In the genomic region with DNA sequence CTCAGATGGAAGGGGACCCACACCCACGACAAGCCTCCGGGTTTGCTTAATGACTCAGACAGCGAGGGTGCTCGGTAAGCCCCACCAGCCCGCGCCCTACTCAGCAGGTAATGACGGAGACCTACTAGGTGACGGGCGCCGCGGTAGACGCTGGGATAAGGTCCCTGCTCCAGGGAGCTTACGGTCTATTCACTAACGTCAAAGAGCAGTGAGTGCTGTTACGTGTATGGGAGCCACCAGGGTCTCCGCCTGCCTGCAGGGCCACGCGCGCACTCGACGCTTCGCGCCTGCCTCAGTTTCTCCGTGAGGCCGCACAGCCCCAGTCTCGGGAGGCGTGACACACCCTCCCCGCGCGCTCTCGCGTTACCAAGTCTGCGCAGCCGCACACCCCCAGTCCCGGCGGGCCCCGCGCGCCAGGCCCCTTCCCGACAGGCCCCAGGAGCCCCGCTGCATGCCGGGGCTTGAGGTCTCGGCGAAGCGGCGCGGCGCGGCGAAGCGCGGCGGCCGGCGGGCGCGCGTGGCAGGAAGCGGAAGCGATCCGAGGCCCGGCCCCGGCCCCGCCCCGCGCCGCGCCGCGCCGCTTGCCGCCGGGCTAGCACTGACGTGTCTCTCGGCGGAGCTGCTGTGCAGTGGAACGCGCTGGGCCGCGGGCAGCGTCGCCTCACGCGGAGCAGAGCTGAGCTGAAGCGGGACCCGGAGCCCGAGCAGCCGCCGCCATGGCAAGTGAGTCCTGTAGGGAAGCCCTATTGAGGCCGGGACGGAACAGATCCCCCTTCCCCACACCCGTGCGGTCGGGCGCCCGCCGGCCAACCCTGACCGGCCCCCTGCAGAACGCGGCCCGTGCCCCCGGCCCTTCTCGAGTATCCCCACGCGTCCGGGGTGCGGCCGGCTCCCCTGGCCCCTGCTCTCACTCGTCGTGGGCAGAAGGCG, we compare ENCODE assay signal across 7 cellular contexts. TPM values are rescaled to one million over a fixed set of nuclear protein-coding genes. Genes with fewer than 3 reads are reported as not detected.
DNase-seq lines count a peak whose midpoint lies in the region; ATAC-seq and TF ChIP-seq lines count a peak whose summit lies in the region.

A gene (plus strand): TSS at position 601 of the 930 bp plus-strand sequence. CDS start 116 bp downstream, at position 717.

- WGBS in hepatocyte (ENCODE audit: low lambda C conversion rate, missing lambda C conversion rate) = 1% methylated on average over 48 of the region's 111 CpGs

- peaks cover 34% of the 10 kb centered on the region for H4K20me1 ChIP-seq in hepatocyte (ENCODE audit: insufficient read depth, poor library complexity, severe bottlenecking)

- H3K4me1 ChIP-seq in hepatocyte (ENCODE audit: insufficient read depth) = peaks cover 25% of the 10 kb centered on the region

- no peak for TF ChIP-seq CTCF in astrocyte of the cerebellum (IDR thresholded peaks at IDR 0.05; ENCODE audit: low read depth, low read length, missing control alignments)
- TF ChIP-seq CTCF in hepatocyte (IDR thresholded peaks at IDR 0.05; ENCODE audit: poor library complexity) = no peak

- no peaks in the 10 kb centered on the region for H3K9me2 ChIP-seq in hepatocyte (replicated peaks; ENCODE audit: insufficient read depth)

- ATAC-seq in GM18511 (IDR thresholded peaks at IDR 0.05; ENCODE audit: unreplicated experiment) (peak; percentile 93), HG03025 (IDR thresholded peaks at IDR 0.05; ENCODE audit: low FRiP score, unreplicated experiment) (peak; percentile 92)

- peak within 1 kb of the TSS; percentile 96 for H3K27ac ChIP-seq in hepatocyte

- in situ Hi-C loops in astrocyte of the cerebellum (cut with HindIII; ENCODE audit: low sequenced_read_pairs) = no loop called here

- H3K79me2 ChIP-seq in hepatocyte = peaks cover 48% of the 10 kb centered on the region

- H3K4me3 ChIP-seq in astrocyte of the cerebellum (ENCODE audit: low read depth, low read length) (peak within 1 kb of the TSS; percentile 97), hepatocyte (peak within 1 kb of the TSS; percentile 73)

- H3K36me3 ChIP-seq in hepatocyte (replicated peaks; ENCODE audit: insufficient read depth, low read depth) = no peaks in the 10 kb centered on the region

- peak within 1 kb of the TSS; percentile 94 for H2AFZ ChIP-seq in hepatocyte

- DNase-seq in NCI-H2081 (lab: John Stamatoyannopoulos, UW) (peak; percentile 98), T-helper 9 cell (peak; percentile 94), astrocyte of the cerebellum (ENCODE audit: low read depth) (peak; percentile 81), hepatocyte (ENCODE audit: low spot score) (peak; percentile 98), retina (peak; percentile 94)

- peak within 1 kb of the TSS; percentile 82 for H3K4me2 ChIP-seq in hepatocyte

- no peaks in the 10 kb centered on the region for H3K27me3 ChIP-seq in hepatocyte

- H3K9me3 ChIP-seq in hepatocyte (ENCODE audit: low read depth) = no peaks in the 10 kb centered on the region

RNA-seq across cellular contexts. Expression of the gene that starts here (rescaled TPM):
- 268 and 293 TPM in 2 replicates for total RNA-seq in hepatocyte
- 251 and 299 TPM in 2 replicates for polyA plus RNA-seq in hepatocyte

Comparison
In these comparisons a context has a peak if more than half of its experiments do, and no peak if none do; other contexts are left out.
1. Peak in every context shown above with its lines: DNase-seq, ATAC-seq, H3K4me3 ChIP-seq and H3K27ac ChIP-seq.